In the genomic region with DNA sequence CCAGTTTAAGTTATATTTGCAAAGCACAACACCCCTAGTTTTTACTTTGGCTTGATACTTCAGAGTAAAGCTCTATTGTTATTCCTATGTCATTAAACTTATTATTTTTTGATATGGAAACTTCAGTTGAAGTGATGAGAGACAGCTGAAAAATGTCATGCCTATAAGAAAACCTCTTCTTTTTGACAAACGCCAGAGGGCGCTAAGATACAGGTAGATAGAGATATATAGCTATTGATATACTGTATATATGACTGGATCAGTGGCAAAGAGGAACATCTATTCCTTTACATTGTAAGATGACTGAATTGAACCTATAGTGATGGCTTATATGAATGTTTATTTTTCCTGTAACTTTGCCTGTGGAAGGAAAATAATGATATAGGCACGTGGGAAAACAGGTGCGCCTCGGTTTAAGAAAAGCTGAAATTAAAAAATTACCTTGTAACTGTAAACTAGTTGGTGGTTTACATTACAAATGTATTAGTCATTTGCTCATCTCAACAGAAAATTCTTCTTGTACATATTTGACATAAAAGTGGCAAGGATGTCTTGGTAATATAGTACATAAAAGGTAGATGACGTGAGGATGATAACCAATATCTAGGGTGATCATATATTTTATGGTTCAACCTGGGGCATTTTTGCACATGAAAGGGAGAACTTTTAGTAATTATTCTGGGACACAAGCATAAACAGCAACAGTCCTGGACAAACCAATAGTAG, we compare ENCODE assay signal across 8 cellular contexts.
A peak's percentile ranks its signal among the peaks of the same experiment; 100 is the strongest.
DNase-seq lines count a peak whose midpoint lies in the region; ATAC-seq lines count a peak whose summit lies in the region.

No MANE protein-coding gene starts in this region.

- H3K4me1 Mint-ChIP-seq in activated naive CD4-positive, alpha-beta T cell treated with anti-CD3 and anti-CD28 coated beads, Interleukin-2, amount 10 ng/mL, durations not matched to agents 7 days and 5 days = no peaks in the 10 kb centered on the region

- no peaks in the 10 kb centered on the region for H3K9me3 Mint-ChIP-seq in activated naive CD4-positive, alpha-beta T cell treated with anti-CD3 and anti-CD28 coated beads, Interleukin-2, amount 10 ng/mL, durations not matched to agents 7 days and 5 days

- peaks cover 16% of the 10 kb centered on the region for H3K27me3 Mint-ChIP-seq in activated naive CD4-positive, alpha-beta T cell treated with anti-CD3 and anti-CD28 coated beads, Interleukin-2, amount 10 ng/mL, durations not matched to agents 7 days and 5 days

- DNase-seq in DMS79 (lab: John Stamatoyannopoulos, UW) = peak; percentile 69
- DNase-seq in HT-29 (ENCODE audit: low spot score) = peak; percentile 76
- peak; percentile 89 for DNase-seq in NCI-H82 treated with DMSO at 0.1 percent for 48 hours (lab: John Stamatoyannopoulos, UW; ENCODE audit: unreplicated experiment)
- DNase-seq in activated naive CD4-positive, alpha-beta T cell treated with anti-CD3 and anti-CD28 coated beads, Interleukin-2, amount 10 ng/mL, durations not matched to agents 7 days and 5 days = peak; percentile 59
- DNase-seq in head of caudate nucleus = peak in 26 of 42 donors; percentile 11 to 87 (median 54)
- peak; percentile 80 for DNase-seq in renal cortical epithelial cell (ENCODE audit: low read depth)
- DNase-seq in islet precursor cell = no peak

- CTCF ChIA-PET in activated naive CD4-positive, alpha-beta T cell treated with anti-CD3 and anti-CD28 coated beads, Interleukin-2, amount 10 ng/mL, durations not matched to agents 7 days and 5 days (lab: Charles Lee) = interaction anchor here (0.6 to 4.2 kb wide), 27 partner anchors 9 to 197 kb away, joined by 3 to 86 read pairs (median 4); a partner anchor contains a TSS

- no peak overlapping the region for H3K27ac Mint-ChIP-seq in activated naive CD4-positive, alpha-beta T cell treated with anti-CD3 and anti-CD28 coated beads, Interleukin-2, amount 10 ng/mL, durations not matched to agents 7 days and 5 days

- peak; percentile 78 for ATAC-seq in GM19467 (IDR thresholded peaks at IDR 0.05; ENCODE audit: unreplicated experiment)

- intact Hi-C loops in head of caudate nucleus (cut with DNase I) = no loop called here

- no peaks in the 10 kb centered on the region for H3K36me3 Mint-ChIP-seq in activated naive CD4-positive, alpha-beta T cell treated with anti-CD3 and anti-CD28 coated beads, Interleukin-2, amount 10 ng/mL, durations not matched to agents 7 days and 5 days

- H3K4me3 Mint-ChIP-seq in activated naive CD4-positive, alpha-beta T cell treated with anti-CD3 and anti-CD28 coated beads, Interleukin-2, amount 10 ng/mL, durations not matched to agents 7 days and 5 days = no peak overlapping the region
